1 cellular context compared by ENCODE assay signal in the genomic region with DNA sequence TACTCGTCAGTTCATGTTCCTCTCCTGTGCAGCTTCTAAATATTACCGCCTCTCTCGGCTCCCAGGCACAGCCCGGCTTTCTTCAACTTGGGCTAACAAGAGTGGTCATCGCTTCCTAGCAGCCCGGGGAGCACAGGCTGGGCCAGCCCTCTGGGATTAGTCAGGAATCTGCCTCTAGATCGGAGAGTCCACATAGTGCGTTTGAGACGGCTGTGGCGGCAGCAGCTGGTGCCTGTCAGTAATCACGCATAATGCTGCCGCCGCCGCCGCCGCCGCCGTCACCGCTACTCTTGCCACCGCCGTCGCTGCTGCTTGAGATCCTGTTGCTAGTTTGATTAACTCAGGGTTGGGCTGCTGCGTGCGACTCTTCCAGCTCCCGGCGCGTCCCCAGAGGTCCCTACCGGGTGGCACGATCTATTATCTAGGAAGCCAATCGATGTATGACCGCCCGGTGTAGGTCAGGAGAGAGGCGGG.
TF ChIP-seq lines count a peak whose summit lies in the region.

RXRG (minus strand) TSS at position 230 of the 474 bp plus-strand sequence. CDS start 233 bp downstream, outside the sequence.

TF ChIP-seq in K562, 482 proteins besides CTCF, POLR2A, EP300 and RAD21 (continued from another document):
- TF ChIP-seq, protein P1, sequence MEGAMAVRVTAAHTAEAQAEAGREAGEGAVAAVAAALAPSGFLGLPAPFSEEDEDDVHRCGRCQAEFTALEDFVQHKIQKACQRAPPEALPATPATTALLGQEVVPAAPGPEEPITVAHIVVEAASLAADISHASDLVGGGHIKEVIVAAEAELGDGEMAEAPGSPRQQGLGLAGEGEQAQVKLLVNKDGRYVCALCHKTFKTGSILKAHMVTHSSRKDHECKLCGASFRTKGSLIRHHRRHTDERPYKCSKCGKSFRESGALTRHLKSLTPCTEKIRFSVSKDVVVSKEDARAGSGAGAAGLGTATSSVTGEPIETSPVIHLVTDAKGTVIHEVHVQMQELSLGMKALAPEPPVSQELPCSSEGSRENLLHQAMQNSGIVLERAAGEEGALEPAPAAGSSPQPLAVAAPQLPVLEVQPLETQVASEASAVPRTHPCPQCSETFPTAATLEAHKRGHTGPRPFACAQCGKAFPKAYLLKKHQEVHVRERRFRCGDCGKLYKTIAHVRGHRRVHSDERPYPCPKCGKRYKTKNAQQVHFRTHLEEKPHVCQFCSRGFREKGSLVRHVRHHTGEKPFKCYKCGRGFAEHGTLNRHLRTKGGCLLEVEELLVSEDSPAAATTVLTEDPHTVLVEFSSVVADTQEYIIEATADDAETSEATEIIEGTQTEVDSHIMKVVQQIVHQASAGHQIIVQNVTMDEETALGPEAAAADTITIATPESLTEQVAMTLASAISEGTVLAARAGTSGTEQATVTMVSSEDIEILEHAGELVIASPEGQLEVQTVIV (CRISPR knock-in tag; IDR thresholded peaks at IDR 0.05; ENCODE audit: borderline replicate concordance): no peak
- TF ChIP-seq ZNF785 (CRISPR knock-in tag; IDR thresholded peaks at IDR 0.05) (no peak), TFAM (CRISPR knock-in tag; conservative IDR thresholded peaks at IDR 0.05) (no peak), ZNF384 (IDR thresholded peaks at IDR 0.05; ENCODE audit: low read depth, low read length) (no peak), JUND (IDR thresholded peaks at IDR 0.05; ENCODE audit: borderline replicate concordance, low read depth, low read length) (no peak), JUND (tag; IDR thresholded peaks at IDR 0.05; ENCODE audit: borderline replicate concordance, low read depth, low read length) (no peak), RBM39 (optimal IDR thresholded peaks at IDR 0.05; ENCODE audit: low read depth, low read length) (no peak), GABPA (tag; conservative IDR thresholded peaks at IDR 0.05; ENCODE audit: low read depth) (no peak), POU5F1 (IDR thresholded peaks at IDR 0.05; ENCODE audit: borderline replicate concordance, low read depth, low read length, partially characterized antibody) (no peak), SIN3B (IDR thresholded peaks at IDR 0.05; ENCODE audit: low read depth) (no peak), KLF1 (tag; IDR thresholded peaks at IDR 0.05) (no peak), NFE2 (IDR thresholded peaks at IDR 0.05; ENCODE audit: low read depth) (no peak), ZNF197 (CRISPR knock-in tag; IDR thresholded peaks at IDR 0.05; ENCODE audit: low read depth) (no peak), OTX1 (CRISPR knock-in tag; IDR thresholded peaks at IDR 0.05) (no peak), ZNF41 (CRISPR knock-in tag; conservative IDR thresholded peaks at IDR 0.05) (no peak), ADNP (tag; IDR thresholded peaks at IDR 0.05) (no peak), SAP30 (IDR thresholded peaks at IDR 0.05; ENCODE audit: borderline replicate concordance, insufficient read depth, low read depth, low read length, poor library complexity, severe bottlenecking) (no peak)
- TF ChIP-seq, protein P2, sequence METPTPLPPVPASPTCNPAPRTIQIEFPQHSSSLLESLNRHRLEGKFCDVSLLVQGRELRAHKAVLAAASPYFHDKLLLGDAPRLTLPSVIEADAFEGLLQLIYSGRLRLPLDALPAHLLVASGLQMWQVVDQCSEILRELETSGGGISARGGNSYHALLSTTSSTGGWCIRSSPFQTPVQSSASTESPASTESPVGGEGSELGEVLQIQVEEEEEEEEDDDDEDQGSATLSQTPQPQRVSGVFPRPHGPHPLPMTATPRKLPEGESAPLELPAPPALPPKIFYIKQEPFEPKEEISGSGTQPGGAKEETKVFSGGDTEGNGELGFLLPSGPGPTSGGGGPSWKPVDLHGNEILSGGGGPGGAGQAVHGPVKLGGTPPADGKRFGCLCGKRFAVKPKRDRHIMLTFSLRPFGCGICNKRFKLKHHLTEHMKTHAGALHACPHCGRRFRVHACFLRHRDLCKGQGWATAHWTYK (CRISPR knock-in tag; IDR thresholded peaks at IDR 0.05): no peak
